In the genomic region with DNA sequence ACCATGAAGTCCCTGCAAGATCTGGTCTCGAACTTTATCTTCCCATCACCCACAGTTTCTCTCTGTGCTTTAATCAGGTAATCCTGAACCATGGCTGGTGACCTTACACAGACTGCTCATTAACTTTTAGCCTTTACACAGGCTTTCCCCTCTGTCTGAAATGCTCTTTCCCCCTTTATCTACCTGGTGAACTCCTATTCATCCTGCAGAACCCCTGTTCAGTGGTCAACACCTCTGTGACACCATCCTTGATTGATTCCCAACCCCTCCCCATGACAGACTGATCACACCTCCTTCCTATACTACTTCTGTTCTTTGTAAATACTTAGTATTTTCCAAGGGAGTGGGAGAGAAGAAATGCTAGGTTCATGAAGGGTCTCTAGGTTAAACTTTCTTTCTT, we compare ENCODE assay signal across 28 cellular contexts.
"Had no signal": no experiment of that assay in that cellular context is flagged by ENCODE, and none has a peak within 500 bp of the region (broad histone marks: within the 10 kb centered on the region; RNA-seq: fewer than 3 reads in every experiment).

No MANE protein-coding gene starts in this region.

- H2AFZ ChIP-seq: parathyroid adenoma had no signal

- H3K36me3 Mint-ChIP-seq: natural killer cell; stimulated activated effector memory CD8-positive, alpha-beta T cell treated with anti-CD3 and anti-CD28 coated beads, Interleukin-12 subunit alpha, Interleukin-12 subunit beta, amount 100 ng/mL, for 72 hours; stimulated activated naive B cell treated with anti-CD40 and anti-IgM and Interleukin-4, amounts not matched to agents 10 μg/mL and 1 μg/mL and 100 μg/mL, for 72 hours had no signal

- H3K4me3 ChIP-seq: ovary, psoas muscle, right lobe of liver, sigmoid colon, stomach, thoracic aorta, thyroid gland, tibial nerve, upper lobe of left lung, vagina had no signal

- H3K4me1 Mint-ChIP-seq: natural killer cell; stimulated activated effector memory CD8-positive, alpha-beta T cell treated with anti-CD3 and anti-CD28 coated beads, Interleukin-12 subunit alpha, Interleukin-12 subunit beta, amount 100 ng/mL, for 72 hours had no signal

- DNase-seq: natural killer cell; nephron progenitor cell; occipital lobe; ovary; posterior cingulate gyrus; psoas muscle; right cardiac atrium; right lobe of liver; sigmoid colon; small intestine; stimulated activated CD4-positive, alpha-beta T cell treated with anti-CD3 and anti-CD28 coated beads, Interleukin-15, amount 100 ng/mL, for 24 hours; stimulated activated CD4-positive, alpha-beta T cell treated with anti-CD3 and anti-CD28 coated beads, Interleukin-2, amount 100 ng/mL, for 24 hours; stimulated activated CD4-positive, alpha-beta T cell treated with anti-CD3 and anti-CD28 coated beads, Interleukin-2, amount 100 ng/mL, for 48 hours; stimulated activated CD4-positive, alpha-beta T cell treated with anti-CD3 and anti-CD28 coated beads, Interleukin-4, amount 100 ng/mL, for 24 hours; stimulated activated naive B cell treated with anti-CD40 and anti-IgM and Interleukin-4, amounts not matched to agents 10 μg/mL and 1 μg/mL and 100 μg/mL, for 72 hours; stimulated activated naive CD4-positive, alpha-beta T cell treated with Interleukin-2 at 50 U/mL for 16 hours; stomach; thyroid gland; trophoblast cell; upper lobe of left lung had no signal

- H3K27me3 ChIP-seq: ovary, right lobe of liver, sigmoid colon, stomach, thyroid gland, tibial nerve, upper lobe of left lung, vagina had no signal

- H3K27me3 Mint-ChIP-seq: stimulated activated naive CD8-positive, alpha-beta T cell treated with anti-CD3 and anti-CD28 coated beads, Interleukin-15, Interleukin-2, amounts not matched to agents 100 ng/mL and 50 ng/mL, for 24 hours had no signal

- H3K79me2 ChIP-seq: parathyroid adenoma had no signal

- H3K4me1 ChIP-seq: psoas muscle, right lobe of liver, sigmoid colon, stomach, thyroid gland, tibial nerve, upper lobe of left lung, vagina had no signal

- H3K27ac Mint-ChIP-seq: natural killer cell; nephron progenitor cell; progenitor cell of endocrine pancreas; stimulated activated effector memory CD8-positive, alpha-beta T cell treated with anti-CD3 and anti-CD28 coated beads, Interleukin-12 subunit alpha, Interleukin-12 subunit beta, amount 100 ng/mL, for 72 hours; stimulated activated naive B cell treated with anti-CD40 and anti-IgM and Interleukin-4, amounts not matched to agents 10 μg/mL and 1 μg/mL and 100 μg/mL, for 72 hours; stimulated activated naive CD8-positive, alpha-beta T cell treated with anti-CD3 and anti-CD28 coated beads, Interleukin-15, Interleukin-2, amounts not matched to agents 100 ng/mL and 50 ng/mL, for 24 hours had no signal

- H3K9me3 ChIP-seq: ovary, psoas muscle, right lobe of liver, sigmoid colon, stomach, thoracic aorta, thyroid gland, tibial nerve, upper lobe of left lung, vagina had no signal

- H3K36me3 ChIP-seq: ovary, right lobe of liver, sigmoid colon, stomach, thoracic aorta, thyroid gland, tibial nerve, upper lobe of left lung, vagina had no signal

- H3K27ac ChIP-seq: ovary, parathyroid adenoma, psoas muscle, right lobe of liver, sigmoid colon, stomach, thoracic aorta, thyroid gland, tibial nerve, upper lobe of left lung, vagina had no signal

- H3K4me3 Mint-ChIP-seq: natural killer cell; nephron progenitor cell; neural crest cell; stimulated activated effector memory CD8-positive, alpha-beta T cell treated with anti-CD3 and anti-CD28 coated beads, Interleukin-12 subunit alpha, Interleukin-12 subunit beta, amount 100 ng/mL, for 72 hours; stimulated activated naive B cell treated with anti-CD40 and anti-IgM and Interleukin-4, amounts not matched to agents 10 μg/mL and 1 μg/mL and 100 μg/mL, for 72 hours; stimulated activated naive CD8-positive, alpha-beta T cell treated with anti-CD3 and anti-CD28 coated beads, Interleukin-15, Interleukin-2, amounts not matched to agents 100 ng/mL and 50 ng/mL, for 24 hours had no signal

- H3K9ac ChIP-seq: parathyroid adenoma had no signal

- H3K9me3 Mint-ChIP-seq: natural killer cell; nephron progenitor cell; neural crest cell; stimulated activated effector memory CD8-positive, alpha-beta T cell treated with anti-CD3 and anti-CD28 coated beads, Interleukin-12 subunit alpha, Interleukin-12 subunit beta, amount 100 ng/mL, for 72 hours; stimulated activated naive B cell treated with anti-CD40 and anti-IgM and Interleukin-4, amounts not matched to agents 10 μg/mL and 1 μg/mL and 100 μg/mL, for 72 hours; stimulated activated naive CD8-positive, alpha-beta T cell treated with anti-CD3 and anti-CD28 coated beads, Interleukin-15, Interleukin-2, amounts not matched to agents 100 ng/mL and 50 ng/mL, for 24 hours had no signal

- ATAC-seq: natural killer cell; psoas muscle; right cardiac atrium; right lobe of liver; stimulated activated effector memory CD8-positive, alpha-beta T cell treated with anti-CD3 and anti-CD28 coated beads, Interleukin-12 subunit alpha, Interleukin-12 subunit beta, amount 100 ng/mL, for 72 hours; stimulated activated naive B cell treated with anti-CD40 and anti-IgM and Interleukin-4, amounts not matched to agents 10 μg/mL and 1 μg/mL and 100 μg/mL, for 72 hours had no signal
